21 cellular contexts compared by ENCODE assay signal in the genomic region with DNA sequence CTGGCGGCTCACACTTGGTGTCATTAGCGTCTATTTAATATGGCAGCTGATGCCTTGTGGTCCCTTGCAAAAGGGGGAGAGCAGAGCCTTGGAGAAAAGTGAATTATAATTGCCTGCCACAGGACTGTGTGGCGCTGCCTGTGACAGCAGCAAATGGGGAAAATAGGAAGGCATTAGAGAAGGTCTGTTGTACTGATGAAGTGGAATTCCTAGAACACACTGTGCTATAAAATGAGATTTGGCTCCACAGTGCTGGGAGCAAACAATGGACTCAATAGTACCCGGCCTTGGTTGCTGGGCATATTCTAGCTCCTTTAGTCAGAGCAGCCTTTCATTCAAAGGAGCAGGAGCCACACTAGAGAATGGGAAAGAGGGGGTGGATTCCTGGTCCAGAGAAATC. TPM values are rescaled to one million over a fixed set of nuclear protein-coding genes. Genes with fewer than 3 reads are reported as not detected.
DNase-seq lines count a peak whose midpoint lies in the region; TF ChIP-seq lines count a peak whose summit lies in the region.
"Had no signal": no experiment of that assay in that cellular context is flagged by ENCODE, and none has a peak within 500 bp of the region (broad histone marks: within the 10 kb centered on the region; RNA-seq: fewer than 3 reads in every experiment).

No MANE protein-coding gene starts in this region.

- H3K27me3 Mint-ChIP-seq in nephron progenitor cell (ENCODE audit: low read depth, poor library complexity) (no peaks in the 10 kb centered on the region), CD14-positive monocyte (ENCODE audit: low read depth in 3 of 3) (peaks cover 0 to 2% (median 0%) of the 10 kb centered on the region in 3 donors)
- H3K27me3 Mint-ChIP-seq: stimulated activated memory B cell treated with anti-CD40 and anti-IgM and Interleukin-4, amounts not matched to agents 10 μg/mL and 1 μg/mL and 100 μg/mL, for 72 hours; T-helper 17 cell had no signal

- peaks cover 51% of the 10 kb centered on the region for H3K4me1 Mint-ChIP-seq in nephron progenitor cell
- H3K4me1 Mint-ChIP-seq in CD14-positive monocyte: no peaks in the 10 kb centered on the region
- H3K4me1 Mint-ChIP-seq: activated B cell treated with CpG ODN at 0.5 μM for 24 hours; stimulated activated memory B cell treated with anti-CD40 and anti-IgM and Interleukin-4, amounts not matched to agents 10 μg/mL and 1 μg/mL and 100 μg/mL, for 72 hours; T-helper 17 cell had no signal

- DNase-seq in NCI-H82 (lab: John Stamatoyannopoulos, UW) (peak; percentile 2), NCI-H82 treated with DMSO at 0.1 percent for 48 hours (lab: John Stamatoyannopoulos, UW; ENCODE audit: unreplicated experiment) (no peak), foreskin melanocyte (peak; percentile 84), nephron progenitor cell (no peak), RPMI8226 (no peak), foreskin fibroblast (no peak), CD14-positive monocyte (ENCODE audit: low spot score) (no peak), activated T-cell treated with anti-CD3 and anti-CD28 coated beads for 4 hours (no peak)
- DNase-seq: activated B cell treated with CpG ODN at 0.5 μM for 24 hours; activated CD8-positive, alpha-beta T cell treated with anti-CD3 and anti-CD28 coated beads, Interleukin-2, amount 10 ng/mL, durations not matched to agents 7 days and 5 days; activated T-cell treated with anti-CD3 and anti-CD28 coated beads, Interleukin-2, amount 50 U/mL, for 72 hours; dermis blood vessel endothelial cell; erythroblast; NCI-H146; right cardiac atrium; SHP77; T-helper 17 cell; tibial artery had no signal

- H3K27ac Mint-ChIP-seq in nephron progenitor cell (peak overlapping the region; percentile 74), CD14-positive monocyte (no peak overlapping the region)
- H3K27ac Mint-ChIP-seq: activated B cell treated with CpG ODN at 0.5 μM for 24 hours; activated CD8-positive, alpha-beta T cell treated with anti-CD3 and anti-CD28 coated beads, Interleukin-2, amount 10 ng/mL, durations not matched to agents 7 days and 5 days; activated naive CD4-positive, alpha-beta T cell treated with anti-CD3 and anti-CD28 coated beads, Interleukin-2, amount 50 U/mL, for 72 hours; activated T-cell treated with anti-CD3 and anti-CD28 coated beads, Interleukin-2, amount 50 U/mL, for 72 hours; stimulated activated memory B cell treated with anti-CD40 and anti-IgM and Interleukin-4, amounts not matched to agents 10 μg/mL and 1 μg/mL and 100 μg/mL, for 72 hours; T-helper 17 cell had no signal

- H3K4me3 ChIP-seq in foreskin fibroblast (ENCODE audit: low read depth in 1 of 2, low read length in 2 of 2): no peak overlapping the region
- H3K4me3 ChIP-seq: tibial artery had no signal

- TF ChIP-seq CTCF in nephron progenitor cell (IDR thresholded peaks at IDR 0.05) (no peak), foreskin fibroblast (IDR thresholded peaks at IDR 0.05; ENCODE audit: low read depth, low read length) (no peak), CD14-positive monocyte (IDR thresholded peaks at IDR 0.05) (no peak)

- H3K4me3 Mint-ChIP-seq in nephron progenitor cell (no peak overlapping the region), CD14-positive monocyte (no peak overlapping the region)
- H3K4me3 Mint-ChIP-seq: activated B cell treated with CpG ODN at 0.5 μM for 24 hours; activated CD8-positive, alpha-beta T cell treated with anti-CD3 and anti-CD28 coated beads, Interleukin-2, amount 10 ng/mL, durations not matched to agents 7 days and 5 days; activated T-cell treated with anti-CD3 and anti-CD28 coated beads, Interleukin-2, amount 50 U/mL, for 72 hours; nephron; stimulated activated memory B cell treated with anti-CD40 and anti-IgM and Interleukin-4, amounts not matched to agents 10 μg/mL and 1 μg/mL and 100 μg/mL, for 72 hours; T-helper 17 cell had no signal

- no peaks in the 10 kb centered on the region for H3K9me3 Mint-ChIP-seq in nephron progenitor cell
- peaks cover 0 to 2% (median 0%) of the 10 kb centered on the region in 7 donors for H3K9me3 Mint-ChIP-seq in CD14-positive monocyte
- H3K9me3 Mint-ChIP-seq: activated B cell treated with CpG ODN at 0.5 μM for 24 hours; activated naive CD4-positive, alpha-beta T cell treated with anti-CD3 and anti-CD28 coated beads, Interleukin-2, amount 50 U/mL, for 72 hours; nephron; stimulated activated memory B cell treated with anti-CD40 and anti-IgM and Interleukin-4, amounts not matched to agents 10 μg/mL and 1 μg/mL and 100 μg/mL, for 72 hours had no signal

- intact Hi-C loops in CD14-positive monocyte (cut with micrococcal nuclease): no loop called here

- H3K36me3 Mint-ChIP-seq in nephron progenitor cell (ENCODE audit: low read depth) (peaks cover 1% of the 10 kb centered on the region), CD14-positive monocyte (no peaks in the 10 kb centered on the region)
- H3K36me3 Mint-ChIP-seq: activated naive CD4-positive, alpha-beta T cell treated with anti-CD3 and anti-CD28 coated beads, Interleukin-2, amount 50 U/mL, for 72 hours; stimulated activated memory B cell treated with anti-CD40 and anti-IgM and Interleukin-4, amounts not matched to agents 10 μg/mL and 1 μg/mL and 100 μg/mL, for 72 hours had no signal

RNA-seq across cellular contexts. Expression of gene SEMA6A, which starts 21.3 kb away (rescaled TPM):
- under 1 TPM in 1 of 2 donors, not detected in 1; 0.16 TPM for polyA plus RNA-seq in CD14-positive monocyte

Comparison
In these comparisons a context has a peak if more than half of its experiments do, and no peak if none do; other contexts are left out.
1. DNase-seq: peak in NCI-H82 (single experiment) and foreskin melanocyte (single experiment); none in NCI-H82 treated with DMSO at 0.1 percent for 48 hours (single experiment), nephron progenitor cell (single experiment), RPMI8226 (single experiment), foreskin fibroblast (0 of 2), CD14-positive monocyte (single experiment) and activated T-cell treated with anti-CD3 and anti-CD28 coated beads for 4 hours (single experiment).